Comparison of ENCODE assay signal across 9 cellular contexts in genomic region chr2:27249077-27249890, GRCh38. TPM values are rescaled to one million over a fixed set of nuclear protein-coding genes. Genes with fewer than 3 reads are reported as not detected.
DNase-seq lines count a peak whose midpoint lies in the region; ATAC-seq and TF ChIP-seq lines count a peak whose summit lies in the region.
"Had no signal": no experiment of that assay in that cellular context is flagged by ENCODE, and none has a peak within 500 bp of the region (broad histone marks: within the 10 kb centered on the region; RNA-seq: fewer than 3 reads in every experiment).

No MANE protein-coding gene starts in this region.

- peak; percentile 23 for DNase-seq in RPMI7951 (ENCODE audit: low read depth)
- DNase-seq in iPS-NIHi11 (ENCODE audit: low spot score): peak; percentile 8
- DNase-seq in RWPE1 (ENCODE audit: low spot score): no peak
- no peak for DNase-seq in NAMALWA (ENCODE audit: low spot score)

- ATAC-seq in HG03025 (IDR thresholded peaks at IDR 0.05; ENCODE audit: low FRiP score, unreplicated experiment): no peak

- POLR2A ChIA-PET in RWPE1 (lab: Yijun Ruan, JAX; ENCODE audit: low non-redundant PET): interaction anchor here (0.5 kb wide), 1 partner anchor 10 kb away, joined by 3 read pairs; no protein-coding TSS in a partner anchor

- CTCF ChIA-PET in RWPE1 (lab: Yijun Ruan, JAX): interaction anchor here (1.8 kb wide), 1 partner anchor 31 kb away, joined by 6 read pairs; no protein-coding TSS in a partner anchor

- H3K27ac ChIP-seq in C4-2B (peak overlapping the region; percentile 63), RWPE1 (no peak overlapping the region)
- H3K27ac ChIP-seq: gastrocnemius medialis, lower lobe of right lung had no signal

- TF ChIP-seq CTCF in C4-2B (conservative IDR thresholded peaks at IDR 0.05) (no peak), RWPE1 (conservative IDR thresholded peaks at IDR 0.05; ENCODE audit: low read depth) (no peak)

RNA-seq across cellular contexts. Expression of gene SLC30A3, which starts 13.6 kb away (rescaled TPM):
- not detected in 2 replicates for total RNA-seq in RPMI7951 (2014; rRNA removed; shearing (Covaris generic))

RNA-seq across cellular contexts. Expression of gene DNAJC5G, which starts 25.9 kb away (rescaled TPM):
- total RNA-seq in RPMI7951 (2014; rRNA removed; shearing (Covaris generic)): not detected in 2 replicates
- total RNA-seq: gastrocnemius medialis; lower lobe of right lung; naive thymus-derived CD4-positive, alpha-beta T cell had no signal

RNA-seq across cellular contexts. Expression of gene CAD, which starts 32.1 kb away (rescaled TPM):
- 22.7 and 32.7 TPM in 2 replicates for total RNA-seq in RPMI7951 (2014; rRNA removed; shearing (Covaris generic))

RNA-seq across cellular contexts. Expression of gene TRIM54, which starts 32.9 kb away (rescaled TPM):
- 0.10 TPM in 1 of 2 replicates, not detected in the other for total RNA-seq in RPMI7951 (2014; rRNA removed; shearing (Covaris generic))
- total RNA-seq: lower lobe of right lung; naive thymus-derived CD4-positive, alpha-beta T cell had no signal

RNA-seq across cellular contexts. Expression of gene SLC5A6, which starts 37.2 kb away (rescaled TPM):
- total RNA-seq in RPMI7951 (2014; rRNA removed; shearing (Covaris generic)): 32.2 and 38.2 TPM in 2 replicates

Comparison
In these comparisons a context has a peak if more than half of its experiments do, and no peak if none do; other contexts are left out.
1. DNase-seq: peak in RPMI7951 (single experiment) and iPS-NIHi11 (single experiment); none in RWPE1 (single experiment) and NAMALWA (single experiment).